ENCODE assay signal across 9 cellular contexts in genomic region chr12:19382111-19382526, GRCh38. TPM values are rescaled to one million over a fixed set of nuclear protein-coding genes. Genes with fewer than 3 reads are reported as not detected.
DNase-seq lines count a peak whose midpoint lies in the region; ATAC-seq and TF ChIP-seq lines count a peak whose summit lies in the region.
"Had no signal": no experiment of that assay in that cellular context is flagged by ENCODE, and none has a peak within 500 bp of the region (broad histone marks: within the 10 kb centered on the region; RNA-seq: fewer than 3 reads in every experiment).

No MANE protein-coding gene starts in this region.

- no peaks in the 10 kb centered on the region for H3K27me3 Mint-ChIP-seq in Calu3 (ENCODE audit: unreplicated experiment)
- no peaks in the 10 kb centered on the region for H3K27me3 Mint-ChIP-seq in activated CD4-positive, alpha-beta memory T cell treated with anti-CD3 and anti-CD28 coated beads, Interleukin-2, amount 10 ng/mL, durations not matched to agents 7 days and 5 days
- H3K27me3 Mint-ChIP-seq: IgD-negative memory B cell had no signal

- no peaks in the 10 kb centered on the region for H3K4me1 Mint-ChIP-seq in Calu3 (ENCODE audit: low read depth, unreplicated experiment)
- H3K4me1 Mint-ChIP-seq in activated CD4-positive, alpha-beta memory T cell treated with anti-CD3 and anti-CD28 coated beads, Interleukin-2, amount 10 ng/mL, durations not matched to agents 7 days and 5 days, result peaks cover 11% of the 10 kb centered on the region
- H3K4me1 Mint-ChIP-seq: IgD-negative memory B cell had no signal

- CTCF ChIA-PET in Calu3 (lab: Charles Lee), result interaction anchor here (1.0 kb wide), 1 partner anchor 21 kb away, joined by 3 read pairs; no protein-coding TSS in a partner anchor
- CTCF ChIA-PET in activated CD4-positive, alpha-beta memory T cell treated with anti-CD3 and anti-CD28 coated beads, Interleukin-2, amount 10 ng/mL, durations not matched to agents 7 days and 5 days (lab: Charles Lee), result interaction anchor here (0.8 kb wide), 1 partner anchor 12 kb away, joined by 4 read pairs; no protein-coding TSS in a partner anchor

- H3K4me3 Mint-ChIP-seq in Calu3 (ENCODE audit: low read depth, unreplicated experiment), result no peak overlapping the region
- H3K4me3 Mint-ChIP-seq in activated CD4-positive, alpha-beta memory T cell treated with anti-CD3 and anti-CD28 coated beads, Interleukin-2, amount 10 ng/mL, durations not matched to agents 7 days and 5 days, result no peak overlapping the region
- H3K4me3 Mint-ChIP-seq: IgD-negative memory B cell had no signal

- DNase-seq in Calu3, result peak; percentile 65
- peak; percentile 43 for DNase-seq in activated CD4-positive, alpha-beta memory T cell treated with anti-CD3 and anti-CD28 coated beads, Interleukin-2, amount 10 ng/mL, durations not matched to agents 7 days and 5 days
- DNase-seq in hepatic stellate cell (ENCODE audit: low spot score), result peak; percentile 78
- peak; percentile 27 to 52 for DNase-seq in stimulated activated CD8-positive, alpha-beta memory T cell treated with anti-CD3 and anti-CD28 coated beads, Interleukin-7, amount 100 ng/mL, for 48 hours (ENCODE audit: extremely low read depth in 1 of 2, low read depth in 1 of 2)
- DNase-seq in SIG-M5 treated with dmso at 0.1 percent for 504 hours (lab: John Stamatoyannopoulos, UW; ENCODE audit: unreplicated experiment), result no peak
- no peak for DNase-seq in NCI-H2081 (lab: John Stamatoyannopoulos, UW)

- H3K36me3 Mint-ChIP-seq in Calu3 (ENCODE audit: insufficient read depth, unreplicated experiment), result no peaks in the 10 kb centered on the region
- H3K36me3 Mint-ChIP-seq in activated CD4-positive, alpha-beta memory T cell treated with anti-CD3 and anti-CD28 coated beads, Interleukin-2, amount 10 ng/mL, durations not matched to agents 7 days and 5 days (ENCODE audit: low read depth), result peaks cover 5% of the 10 kb centered on the region
- H3K36me3 Mint-ChIP-seq: IgD-negative memory B cell had no signal

- no peaks in the 10 kb centered on the region for H3K9me3 Mint-ChIP-seq in Calu3 (ENCODE audit: low read depth, unreplicated experiment)
- H3K9me3 Mint-ChIP-seq in activated CD4-positive, alpha-beta memory T cell treated with anti-CD3 and anti-CD28 coated beads, Interleukin-2, amount 10 ng/mL, durations not matched to agents 7 days and 5 days, result no peaks in the 10 kb centered on the region
- H3K9me3 Mint-ChIP-seq: IgD-negative memory B cell had no signal

- POLR2A ChIA-PET in activated CD4-positive, alpha-beta memory T cell treated with anti-CD3 and anti-CD28 coated beads, Interleukin-2, amount 10 ng/mL, durations not matched to agents 7 days and 5 days (lab: Charles Lee), result no interaction called here

- intact Hi-C loops in Calu3 (cut with micrococcal nuclease; ENCODE audit: unreplicated experiment), result no loop called here

- peak overlapping the region; percentile 56 for H3K27ac Mint-ChIP-seq in Calu3 (ENCODE audit: unreplicated experiment)
- no peak overlapping the region for H3K27ac Mint-ChIP-seq in activated CD4-positive, alpha-beta memory T cell treated with anti-CD3 and anti-CD28 coated beads, Interleukin-2, amount 10 ng/mL, durations not matched to agents 7 days and 5 days
- H3K27ac Mint-ChIP-seq: IgD-negative memory B cell had no signal

- ATAC-seq in GM19463 (IDR thresholded peaks at IDR 0.05; ENCODE audit: unreplicated experiment) (peak; percentile 99), HG03432 (IDR thresholded peaks at IDR 0.05; ENCODE audit: unreplicated experiment) (peak; percentile 97)

- no TSS peak for BruUV-seq in Calu3 (replicated peaks; lab: Mats Ljungman, UMichigan)

- TF ChIP-seq CTCF in Calu3 (IDR thresholded peaks at IDR 0.05; ENCODE audit: unreplicated experiment), result no peak

RNA-seq across cellular contexts. Expression of gene AEBP2, which starts 57.2 kb away (rescaled TPM):
- total RNA-seq in Calu3 (2022), result 53.6 and 57.9 TPM in 2 replicates
- total RNA-seq in activated CD4-positive, alpha-beta memory T cell treated with anti-CD3 and anti-CD28 coated beads, Interleukin-2, amount 10 ng/mL, durations not matched to agents 7 days and 5 days, result 10 to 100 TPM; 48.8 to 50.6 TPM

Comparison
In these comparisons a context has a peak if more than half of its experiments do, and no peak if none do; other contexts are left out.
1. DNase-seq: peak in Calu3 (single experiment), activated CD4-positive, alpha-beta memory T cell treated with anti-CD3 and anti-CD28 coated beads, Interleukin-2, amount 10 ng/mL, durations not matched to agents 7 days and 5 days (single experiment), hepatic stellate cell (single experiment) and stimulated activated CD8-positive, alpha-beta memory T cell treated with anti-CD3 and anti-CD28 coated beads, Interleukin-7, amount 100 ng/mL, for 48 hours (2 of 2); none in SIG-M5 treated with dmso at 0.1 percent for 504 hours (single experiment) and NCI-H2081 (0 of 2).